In genomic region chr5:14741721-14742426, GRCh38 we compare ENCODE assay signal across 13 cellular contexts.
DNase-seq lines count a peak whose midpoint lies in the region; ATAC-seq and TF ChIP-seq lines count a peak whose summit lies in the region.
"Had no signal": no experiment of that assay in that cellular context is flagged by ENCODE, and none has a peak within 500 bp of the region (broad histone marks: within the 10 kb centered on the region; RNA-seq: fewer than 3 reads in every experiment).

No MANE protein-coding gene starts in this region.

- DNase-seq in activated naive CD4-positive, alpha-beta T cell treated with anti-CD3 and anti-CD28 coated beads, Interleukin-2, amount 10 ng/mL, durations not matched to agents 7 days and 5 days: peak; percentile 58
- no peak for DNase-seq in activated naive CD4-positive, alpha-beta T cell treated with Interleukin-2 at 50 U/mL for 16 hours
- DNase-seq in NCI-H345 treated with DMSO at 0.1 percent for 48 hours (lab: John Stamatoyannopoulos, UW; ENCODE audit: unreplicated experiment) (peak; percentile 71), ascending aorta (ENCODE audit: low spot score in 2 of 2) (no peak), testis (no peak), NOMO-1 treated with DMSO at 0.1 percent for 48 hours (lab: John Stamatoyannopoulos, UW; ENCODE audit: unreplicated experiment) (no peak), prostate gland (ENCODE audit: low spot score) (no peak)
- DNase-seq: cerebellar nuclear complex, GDM1, Peyer's patch, sigmoid colon had no signal

- H3K9me3 ChIP-seq in ascending aorta (no peaks in the 10 kb centered on the region), testis (no peaks in the 10 kb centered on the region), prostate gland (no peaks in the 10 kb centered on the region)
- H3K9me3 ChIP-seq: Peyer's patch, sigmoid colon, tibial artery had no signal

- intact Hi-C loops in ascending aorta (cut with DNase I) (loop anchor here (5.0 kb wide), 1 partner anchor 130 kb away; the partner anchor contains the start of gene ANKH), testis (cut with DNase I; ENCODE audit: low total_unique reads) (no loop called here), prostate gland (cut with DNase I) (no loop called here)

- H3K27ac Mint-ChIP-seq in activated naive CD4-positive, alpha-beta T cell treated with anti-CD3 and anti-CD28 coated beads, Interleukin-2, amount 10 ng/mL, durations not matched to agents 7 days and 5 days: peak overlapping the region; percentile 50
- H3K27ac Mint-ChIP-seq in stimulated activated memory B cell treated with anti-CD40 and anti-IgM and Interleukin-4, amounts not matched to agents 10 μg/mL and 1 μg/mL and 100 μg/mL, for 72 hours: peak overlapping the region; percentile 43

- H3K36me3 ChIP-seq in ascending aorta (peaks cover 28 to 55% of the 10 kb centered on the region in 2 donors), testis (ENCODE audit: low read depth, missing control alignments) (no peaks in the 10 kb centered on the region), prostate gland (peaks cover 0 to 4% of the 10 kb centered on the region in 2 donors)

- CTCF ChIA-PET in activated naive CD4-positive, alpha-beta T cell treated with anti-CD3 and anti-CD28 coated beads, Interleukin-2, amount 10 ng/mL, durations not matched to agents 7 days and 5 days (lab: Charles Lee): no interaction called here

- peaks cover 25% of the 10 kb centered on the region for H3K4me1 Mint-ChIP-seq in activated naive CD4-positive, alpha-beta T cell treated with anti-CD3 and anti-CD28 coated beads, Interleukin-2, amount 10 ng/mL, durations not matched to agents 7 days and 5 days
- peaks cover 30% of the 10 kb centered on the region for H3K4me1 Mint-ChIP-seq in stimulated activated memory B cell treated with anti-CD40 and anti-IgM and Interleukin-4, amounts not matched to agents 10 μg/mL and 1 μg/mL and 100 μg/mL, for 72 hours

- peaks cover 11 to 36% of the 10 kb centered on the region in 2 donors for H3K4me1 ChIP-seq in ascending aorta
- H3K4me1 ChIP-seq in testis: no peaks in the 10 kb centered on the region
- H3K4me1 ChIP-seq in prostate gland (replicated peaks): peaks cover 17% of the 10 kb centered on the region
- H3K4me1 ChIP-seq: Peyer's patch had no signal

- TF ChIP-seq POLR2A in testis (IDR thresholded peaks at IDR 0.05) (no peak), prostate gland (IDR thresholded peaks at IDR 0.05) (no peak)

- H3K9me3 Mint-ChIP-seq in activated naive CD4-positive, alpha-beta T cell treated with anti-CD3 and anti-CD28 coated beads, Interleukin-2, amount 10 ng/mL, durations not matched to agents 7 days and 5 days: no peaks in the 10 kb centered on the region
- no peaks in the 10 kb centered on the region for H3K9me3 Mint-ChIP-seq in stimulated activated memory B cell treated with anti-CD40 and anti-IgM and Interleukin-4, amounts not matched to agents 10 μg/mL and 1 μg/mL and 100 μg/mL, for 72 hours

- H3K36me3 Mint-ChIP-seq in activated naive CD4-positive, alpha-beta T cell treated with anti-CD3 and anti-CD28 coated beads, Interleukin-2, amount 10 ng/mL, durations not matched to agents 7 days and 5 days: peaks cover 14% of the 10 kb centered on the region
- H3K36me3 Mint-ChIP-seq in stimulated activated memory B cell treated with anti-CD40 and anti-IgM and Interleukin-4, amounts not matched to agents 10 μg/mL and 1 μg/mL and 100 μg/mL, for 72 hours: peaks cover 24% of the 10 kb centered on the region

- no peak overlapping the region for H3K4me3 ChIP-seq in ascending aorta
- H3K4me3 ChIP-seq in testis: no peak overlapping the region
- no peak overlapping the region for H3K4me3 ChIP-seq in prostate gland
- H3K4me3 ChIP-seq: Peyer's patch, sigmoid colon, tibial artery had no signal

- no peaks in the 10 kb centered on the region for H3K27me3 Mint-ChIP-seq in activated naive CD4-positive, alpha-beta T cell treated with anti-CD3 and anti-CD28 coated beads, Interleukin-2, amount 10 ng/mL, durations not matched to agents 7 days and 5 days
- H3K27me3 Mint-ChIP-seq in stimulated activated memory B cell treated with anti-CD40 and anti-IgM and Interleukin-4, amounts not matched to agents 10 μg/mL and 1 μg/mL and 100 μg/mL, for 72 hours: no peaks in the 10 kb centered on the region

- TF ChIP-seq CTCF in ascending aorta (IDR thresholded peaks at IDR 0.05) (no peak), testis (IDR thresholded peaks at IDR 0.05) (no peak), prostate gland (IDR thresholded peaks at IDR 0.05) (no peak)

- H3K4me3 Mint-ChIP-seq in activated naive CD4-positive, alpha-beta T cell treated with anti-CD3 and anti-CD28 coated beads, Interleukin-2, amount 10 ng/mL, durations not matched to agents 7 days and 5 days: no peak overlapping the region
- no peak overlapping the region for H3K4me3 Mint-ChIP-seq in stimulated activated memory B cell treated with anti-CD40 and anti-IgM and Interleukin-4, amounts not matched to agents 10 μg/mL and 1 μg/mL and 100 μg/mL, for 72 hours

- H3K27me3 ChIP-seq in ascending aorta (no peaks in the 10 kb centered on the region), testis (no peaks in the 10 kb centered on the region), prostate gland (replicated peaks; ENCODE audit: insufficient read depth) (no peaks in the 10 kb centered on the region)
- H3K27me3 ChIP-seq: Peyer's patch, sigmoid colon, tibial artery had no signal

- H3K27ac ChIP-seq in ascending aorta (peak overlapping the region; percentile 67 to 77), testis (no peak overlapping the region), prostate gland (peak overlapping the region in 1 of 2 donors; percentile 57)
- H3K27ac ChIP-seq: Peyer's patch, sigmoid colon had no signal

- WGBS in testis, 2 donors: 93 to 94% methylated on average over 10 to 11 of the region's 11 CpGs
- WGBS in prostate gland: 95% methylated on average over 11 of the region's 11 CpGs

- no peak for ATAC-seq in stimulated activated memory B cell treated with anti-CD40 and anti-IgM and Interleukin-4, amounts not matched to agents 10 μg/mL and 1 μg/mL and 100 μg/mL, for 72 hours

Comparison
In these comparisons a context has a peak if more than half of its experiments do, and no peak if none do; other contexts are left out.
1. DNase-seq: peak in activated naive CD4-positive, alpha-beta T cell treated with anti-CD3 and anti-CD28 coated beads, Interleukin-2, amount 10 ng/mL, durations not matched to agents 7 days and 5 days (single experiment) and NCI-H345 treated with DMSO at 0.1 percent for 48 hours (single experiment); none in activated naive CD4-positive, alpha-beta T cell treated with Interleukin-2 at 50 U/mL for 16 hours (single experiment), ascending aorta (0 of 2), testis (single experiment), NOMO-1 treated with DMSO at 0.1 percent for 48 hours (single experiment) and prostate gland (single experiment).
2. H3K27ac ChIP-seq: peak in ascending aorta (2 of 2); none in testis (0 of 2).